1 cellular context compared by ENCODE assay signal in the genomic region with DNA sequence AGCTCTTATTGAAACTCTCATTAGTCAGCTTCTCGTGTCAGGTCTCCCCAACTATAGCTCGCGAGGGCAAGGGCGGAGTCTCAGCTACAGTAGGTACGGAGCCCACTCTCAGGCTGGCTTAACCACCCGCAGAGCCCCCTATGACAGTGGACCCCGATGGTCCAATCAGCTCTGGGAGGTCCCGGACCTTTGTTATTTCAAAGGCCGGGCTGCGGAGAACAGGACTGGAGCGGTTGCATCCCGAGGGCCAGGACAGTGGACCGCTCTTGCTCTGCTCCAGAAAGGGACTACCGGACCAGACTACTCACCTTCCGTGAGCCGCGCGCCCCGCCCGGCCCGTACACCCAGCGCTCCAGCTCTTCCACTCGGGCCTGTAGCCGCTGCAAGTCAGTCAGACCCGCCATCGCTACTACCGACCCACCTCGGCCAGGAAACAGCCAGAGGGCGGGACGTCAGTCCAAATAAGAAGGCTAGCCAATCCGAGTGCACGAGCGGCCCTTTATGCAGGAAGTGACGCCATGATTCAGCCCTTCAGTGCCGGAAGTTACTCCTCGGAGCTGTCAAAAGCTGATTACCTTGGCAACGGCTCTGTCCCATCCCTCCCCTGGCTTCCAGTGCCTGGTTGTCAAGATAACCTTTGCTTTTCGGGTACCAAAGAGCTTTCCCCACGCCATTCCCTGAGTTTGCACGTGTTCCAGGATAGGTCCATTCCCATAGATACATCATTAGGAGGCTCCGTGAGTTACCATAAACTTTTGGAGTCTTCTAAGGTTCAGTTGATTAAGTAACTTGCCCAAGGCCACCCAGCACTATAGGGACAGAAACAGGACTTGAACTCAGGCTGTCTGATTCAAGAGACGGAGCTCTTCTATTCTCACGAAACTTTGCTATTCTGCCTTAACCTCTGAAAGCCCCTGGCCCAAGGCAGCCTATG.
TF ChIP-seq lines count a peak whose summit lies in the region.

A gene (minus strand): TSS at position 435 of the 934 bp plus-strand sequence. CDS start 31 bp downstream, at position 404.

TF ChIP-seq in H1, 55 proteins besides CTCF, POLR2A, EP300 and RAD21:
- TF ChIP-seq KDM4A (IDR thresholded peaks at IDR 0.05; ENCODE audit: low read depth, low read length, severe bottlenecking) (peak; percentile 83), CEBPB (IDR thresholded peaks at IDR 0.05; ENCODE audit: low read depth, low read length) (no peak), YY1 (IDR thresholded peaks at IDR 0.05; ENCODE audit: low read depth, low read length) (peak; percentile 75), PHF8 (conservative IDR thresholded peaks at IDR 0.05; ENCODE audit: low read depth, low read length) (peak; percentile 44; the same call in 1 of the 2 replicates), TAF1 (IDR thresholded peaks at IDR 0.05; ENCODE audit: low read depth, low read length) (peak; percentile 50; the same call in 1 of the 2 replicates), BCL11A (IDR thresholded peaks at IDR 0.05; ENCODE audit: low read depth in 2 of 2, low read length in 2 of 2) (no peak), GABPA (IDR thresholded peaks at IDR 0.05; ENCODE audit: borderline replicate concordance, insufficient read depth, low read length) (peak; percentile 92; the same call in 1 of the 2 replicates), CREB1 (IDR thresholded peaks at IDR 0.05) (peak; percentile 89), SP2 (IDR thresholded peaks at IDR 0.05; ENCODE audit: low read length) (peak; percentile 33), BRCA1 (IDR thresholded peaks at IDR 0.05; ENCODE audit: low read depth, low read length) (no peak), SRF (IDR thresholded peaks at IDR 0.05; ENCODE audit: low read depth, low read length) (no peak), SUZ12 (IDR thresholded peaks at IDR 0.05; ENCODE audit: low read length) (no peak), SIN3A (conservative IDR thresholded peaks at IDR 0.05 in 1 of 2, IDR thresholded peaks at IDR 0.05 in 1 of 2; ENCODE audit: low read depth in 1 of 2, low read length in 2 of 2) (peak; percentile 78 to 98; a peak in 3 of 4 replicates), MAFK (IDR thresholded peaks at IDR 0.05; ENCODE audit: low read depth, low read length) (no peak)
- TF ChIP-seq, protein P1, sequence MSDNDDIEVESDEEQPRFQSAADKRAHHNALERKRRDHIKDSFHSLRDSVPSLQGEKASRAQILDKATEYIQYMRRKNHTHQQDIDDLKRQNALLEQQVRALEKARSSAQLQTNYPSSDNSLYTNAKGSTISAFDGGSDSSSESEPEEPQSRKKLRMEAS (IDR thresholded peaks at IDR 0.05) = 0 out of 2 replicates have a peak, but pooled peaks have one; percentile 45
- TF ChIP-seq, protein P2, sequence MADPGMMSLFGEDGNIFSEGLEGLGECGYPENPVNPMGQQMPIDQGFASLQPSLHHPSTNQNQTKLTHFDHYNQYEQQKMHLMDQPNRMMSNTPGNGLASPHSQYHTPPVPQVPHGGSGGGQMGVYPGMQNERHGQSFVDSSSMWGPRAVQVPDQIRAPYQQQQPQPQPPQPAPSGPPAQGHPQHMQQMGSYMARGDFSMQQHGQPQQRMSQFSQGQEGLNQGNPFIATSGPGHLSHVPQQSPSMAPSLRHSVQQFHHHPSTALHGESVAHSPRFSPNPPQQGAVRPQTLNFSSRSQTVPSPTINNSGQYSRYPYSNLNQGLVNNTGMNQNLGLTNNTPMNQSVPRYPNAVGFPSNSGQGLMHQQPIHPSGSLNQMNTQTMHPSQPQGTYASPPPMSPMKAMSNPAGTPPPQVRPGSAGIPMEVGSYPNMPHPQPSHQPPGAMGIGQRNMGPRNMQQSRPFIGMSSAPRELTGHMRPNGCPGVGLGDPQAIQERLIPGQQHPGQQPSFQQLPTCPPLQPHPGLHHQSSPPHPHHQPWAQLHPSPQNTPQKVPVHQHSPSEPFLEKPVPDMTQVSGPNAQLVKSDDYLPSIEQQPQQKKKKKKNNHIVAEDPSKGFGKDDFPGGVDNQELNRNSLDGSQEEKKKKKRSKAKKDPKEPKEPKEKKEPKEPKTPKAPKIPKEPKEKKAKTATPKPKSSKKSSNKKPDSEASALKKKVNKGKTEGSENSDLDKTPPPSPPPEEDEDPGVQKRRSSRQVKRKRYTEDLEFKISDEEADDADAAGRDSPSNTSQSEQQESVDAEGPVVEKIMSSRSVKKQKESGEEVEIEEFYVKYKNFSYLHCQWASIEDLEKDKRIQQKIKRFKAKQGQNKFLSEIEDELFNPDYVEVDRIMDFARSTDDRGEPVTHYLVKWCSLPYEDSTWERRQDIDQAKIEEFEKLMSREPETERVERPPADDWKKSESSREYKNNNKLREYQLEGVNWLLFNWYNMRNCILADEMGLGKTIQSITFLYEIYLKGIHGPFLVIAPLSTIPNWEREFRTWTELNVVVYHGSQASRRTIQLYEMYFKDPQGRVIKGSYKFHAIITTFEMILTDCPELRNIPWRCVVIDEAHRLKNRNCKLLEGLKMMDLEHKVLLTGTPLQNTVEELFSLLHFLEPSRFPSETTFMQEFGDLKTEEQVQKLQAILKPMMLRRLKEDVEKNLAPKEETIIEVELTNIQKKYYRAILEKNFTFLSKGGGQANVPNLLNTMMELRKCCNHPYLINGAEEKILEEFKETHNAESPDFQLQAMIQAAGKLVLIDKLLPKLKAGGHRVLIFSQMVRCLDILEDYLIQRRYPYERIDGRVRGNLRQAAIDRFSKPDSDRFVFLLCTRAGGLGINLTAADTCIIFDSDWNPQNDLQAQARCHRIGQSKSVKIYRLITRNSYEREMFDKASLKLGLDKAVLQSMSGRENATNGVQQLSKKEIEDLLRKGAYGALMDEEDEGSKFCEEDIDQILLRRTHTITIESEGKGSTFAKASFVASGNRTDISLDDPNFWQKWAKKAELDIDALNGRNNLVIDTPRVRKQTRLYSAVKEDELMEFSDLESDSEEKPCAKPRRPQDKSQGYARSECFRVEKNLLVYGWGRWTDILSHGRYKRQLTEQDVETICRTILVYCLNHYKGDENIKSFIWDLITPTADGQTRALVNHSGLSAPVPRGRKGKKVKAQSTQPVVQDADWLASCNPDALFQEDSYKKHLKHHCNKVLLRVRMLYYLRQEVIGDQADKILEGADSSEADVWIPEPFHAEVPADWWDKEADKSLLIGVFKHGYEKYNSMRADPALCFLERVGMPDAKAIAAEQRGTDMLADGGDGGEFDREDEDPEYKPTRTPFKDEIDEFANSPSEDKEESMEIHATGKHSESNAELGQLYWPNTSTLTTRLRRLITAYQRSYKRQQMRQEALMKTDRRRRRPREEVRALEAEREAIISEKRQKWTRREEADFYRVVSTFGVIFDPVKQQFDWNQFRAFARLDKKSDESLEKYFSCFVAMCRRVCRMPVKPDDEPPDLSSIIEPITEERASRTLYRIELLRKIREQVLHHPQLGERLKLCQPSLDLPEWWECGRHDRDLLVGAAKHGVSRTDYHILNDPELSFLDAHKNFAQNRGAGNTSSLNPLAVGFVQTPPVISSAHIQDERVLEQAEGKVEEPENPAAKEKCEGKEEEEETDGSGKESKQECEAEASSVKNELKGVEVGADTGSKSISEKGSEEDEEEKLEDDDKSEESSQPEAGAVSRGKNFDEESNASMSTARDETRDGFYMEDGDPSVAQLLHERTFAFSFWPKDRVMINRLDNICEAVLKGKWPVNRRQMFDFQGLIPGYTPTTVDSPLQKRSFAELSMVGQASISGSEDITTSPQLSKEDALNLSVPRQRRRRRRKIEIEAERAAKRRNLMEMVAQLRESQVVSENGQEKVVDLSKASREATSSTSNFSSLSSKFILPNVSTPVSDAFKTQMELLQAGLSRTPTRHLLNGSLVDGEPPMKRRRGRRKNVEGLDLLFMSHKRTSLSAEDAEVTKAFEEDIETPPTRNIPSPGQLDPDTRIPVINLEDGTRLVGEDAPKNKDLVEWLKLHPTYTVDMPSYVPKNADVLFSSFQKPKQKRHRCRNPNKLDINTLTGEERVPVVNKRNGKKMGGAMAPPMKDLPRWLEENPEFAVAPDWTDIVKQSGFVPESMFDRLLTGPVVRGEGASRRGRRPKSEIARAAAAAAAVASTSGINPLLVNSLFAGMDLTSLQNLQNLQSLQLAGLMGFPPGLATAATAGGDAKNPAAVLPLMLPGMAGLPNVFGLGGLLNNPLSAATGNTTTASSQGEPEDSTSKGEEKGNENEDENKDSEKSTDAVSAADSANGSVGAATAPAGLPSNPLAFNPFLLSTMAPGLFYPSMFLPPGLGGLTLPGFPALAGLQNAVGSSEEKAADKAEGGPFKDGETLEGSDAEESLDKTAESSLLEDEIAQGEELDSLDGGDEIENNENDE (IDR thresholded peaks at IDR 0.05; ENCODE audit: insufficient replicate concordance, low read length) = no peak
